In genomic region chr9:16487915-16488314, GRCh38 we compare ENCODE assay signal across 17 cellular contexts.
DNase-seq lines count a peak whose midpoint lies in the region; ATAC-seq, FAIRE-seq and TF ChIP-seq lines count a peak whose summit lies in the region.
"Had no signal": no experiment of that assay in that cellular context is flagged by ENCODE, and none has a peak within 500 bp of the region (broad histone marks: within the 10 kb centered on the region; RNA-seq: fewer than 3 reads in every experiment).

No MANE protein-coding gene starts in this region.

- H3K27me3 Mint-ChIP-seq in T-helper 2 cell treated with Interferon-gamma antibody and Interleukin-4, amounts not matched to agents 5 μg/mL and 100 μg/mL, for 36 hours (ENCODE audit: low read depth) = no peaks in the 10 kb centered on the region
- no peaks in the 10 kb centered on the region for H3K27me3 Mint-ChIP-seq in CD4-positive, alpha-beta memory T cell
- H3K27me3 Mint-ChIP-seq: B cell; CD8-positive, alpha-beta memory T cell had no signal

- no peak overlapping the region for H3K9ac ChIP-seq in HUES48 (ENCODE audit: low read depth, low read length)
- H3K9ac ChIP-seq in H1 (replicated peaks in 1 of 4; ENCODE audit: extremely low read depth in 1 of 4, low read depth in 3 of 4, low read length in 3 of 4) = no peak overlapping the region
- H3K9ac ChIP-seq: BLaER1 treated with 17β-estradiol and CSF1 and Interleukin-3, amounts not matched to agents 10 nM and 100 nM had no signal

- no peak overlapping the region for H3K4me3 Mint-ChIP-seq in T-helper 2 cell treated with Interferon-gamma antibody and Interleukin-4, amounts not matched to agents 5 μg/mL and 100 μg/mL, for 36 hours
- H3K4me3 Mint-ChIP-seq in CD4-positive, alpha-beta memory T cell = no peak overlapping the region
- H3K4me3 Mint-ChIP-seq: B cell; CD8-positive, alpha-beta memory T cell; HFFc6 had no signal

- H2BK12ac ChIP-seq in H1 (ENCODE audit: low read depth, low read length) = no peak overlapping the region

- H3K23me2 ChIP-seq in H1 (ENCODE audit: low read depth, low read length) = no peaks in the 10 kb centered on the region

- TF ChIP-seq POLR2A in H1 (IDR thresholded peaks at IDR 0.05; ENCODE audit: control extremely low read depth in 1 of 2, low read depth in 2 of 2, low read length in 2 of 2) = no peak
- TF ChIP-seq POLR2A in sigmoid colon (IDR thresholded peaks at IDR 0.05) = no peak

- H2AK5ac ChIP-seq in H1 (ENCODE audit: low read depth, low read length) = no peak overlapping the region

- DNase-seq in H1 (ENCODE audit: low read depth in 1 of 2, low spot score in 2 of 2) (no peak), sigmoid colon (no peak)
- no peak for DNase-seq in T-helper 2 cell treated with Interferon-gamma antibody and Interleukin-4, amounts not matched to agents 5 μg/mL and 100 μg/mL, for 36 hours (ENCODE audit: low spot score)
- no peak for DNase-seq in CD4-positive, alpha-beta memory T cell
- DNase-seq: CD8-positive, alpha-beta memory T cell; COR-L47; DMS 273 treated with DMSO at 0.1 percent for 48 hours; DMS53; DND-41; EL; HFFc6 had no signal

- H4K91ac ChIP-seq in H1 (replicated peaks; ENCODE audit: insufficient read length, low read length) = no peak overlapping the region

- H3K4me3 ChIP-seq in HUES48 (ENCODE audit: low read depth, low read length) (no peak overlapping the region), H1 (ENCODE audit: extremely low read depth in 1 of 4, insufficient read depth in 2 of 4, low read depth in 3 of 4, low read length in 4 of 4) (no peak overlapping the region), sigmoid colon (no peak overlapping the region)
- no peak overlapping the region for H3K4me3 ChIP-seq in CD4-positive, alpha-beta memory T cell (ENCODE audit: low read length in 2 of 2)
- H3K4me3 ChIP-seq: BLaER1 treated with 17β-estradiol and CSF1 and Interleukin-3, amounts not matched to agents 10 nM and 100 nM; GM12878 had no signal

- CTCF ChIA-PET in H1 (lab: Charles Lee; ENCODE audit: partially characterized antibody) = interaction anchor here (1.5 to 2.0 kb wide), 3 partner anchors 9 to 221 kb away, joined by 3 to 7 read pairs (median 7); no protein-coding TSS in a partner anchor
- CTCF ChIA-PET in CD4-positive, alpha-beta memory T cell (lab: Charles Lee; ENCODE audit: partially characterized antibody) = no interaction called here

- intact Hi-C loops in sigmoid colon (cut with DNase I) = no loop called here
- intact Hi-C loops in CD4-positive, alpha-beta memory T cell (cut with micrococcal nuclease) = no loop called here

- H3K27ac ChIP-seq in HUES48 (ENCODE audit: low read depth, low read length) = peak overlapping the region; percentile 9
- no peak overlapping the region for H3K27ac ChIP-seq in H1 (ENCODE audit: low read depth, low read length)
- peak overlapping the region in 3 of 4 donors; percentile 53 to 73 (median 72) for H3K27ac ChIP-seq in sigmoid colon
- H3K27ac ChIP-seq in CD4-positive, alpha-beta memory T cell (ENCODE audit: low read depth, low read length) = no peak overlapping the region
- H3K27ac ChIP-seq: BLaER1 treated with 17β-estradiol and CSF1 and Interleukin-3, amounts not matched to agents 10 nM and 100 nM had no signal

- no peak overlapping the region for H4K5ac ChIP-seq in H1 (ENCODE audit: insufficient read length, low read depth, low read length)

- ATAC-seq in HG03565 (IDR thresholded peaks at IDR 0.05; ENCODE audit: unreplicated experiment) = no peak
- ATAC-seq: GM12878, HCT116 had no signal

- H3K18ac ChIP-seq in H1 (ENCODE audit: extremely low read depth, low read length) = no peak overlapping the region

- H2BK20ac ChIP-seq in H1 (ENCODE audit: low read length) = no peak overlapping the region

- H3K36me3 ChIP-seq in HUES48 (ENCODE audit: control insufficient read depth, insufficient read depth, low read length) (no peaks in the 10 kb centered on the region), H1 (ENCODE audit: control insufficient read depth in 2 of 4, insufficient read depth in 4 of 4, low read length in 3 of 4) (no peaks in the 10 kb centered on the region), sigmoid colon (no peaks in the 10 kb centered on the region)
- no peaks in the 10 kb centered on the region for H3K36me3 ChIP-seq in CD4-positive, alpha-beta memory T cell (ENCODE audit: insufficient read depth, low read length)

- H3K27ac Mint-ChIP-seq in T-helper 2 cell treated with Interferon-gamma antibody and Interleukin-4, amounts not matched to agents 5 μg/mL and 100 μg/mL, for 36 hours = no peak overlapping the region
- no peak overlapping the region for H3K27ac Mint-ChIP-seq in CD4-positive, alpha-beta memory T cell
- H3K27ac Mint-ChIP-seq: B cell; CD8-positive, alpha-beta memory T cell; HFFc6 had no signal

- no peak overlapping the region for H2BK120ac ChIP-seq in H1 (replicated peaks; ENCODE audit: low read depth, low read length)

- no peaks in the 10 kb centered on the region for H3K27me3 ChIP-seq in HUES48 (ENCODE audit: control insufficient read depth, insufficient read depth, low read length)
- H3K27me3 ChIP-seq in H1 (replicated peaks in 1 of 4; ENCODE audit: control insufficient read depth in 3 of 4, extremely low read depth in 1 of 4, insufficient read depth in 3 of 4, low read length in 3 of 4) = no peaks in the 10 kb centered on the region
- H3K27me3 ChIP-seq in sigmoid colon = no peaks in the 10 kb centered on the region
- no peaks in the 10 kb centered on the region for H3K27me3 ChIP-seq in CD4-positive, alpha-beta memory T cell (ENCODE audit: insufficient read depth, low read length)
- H3K27me3 ChIP-seq: BLaER1 treated with 17β-estradiol and CSF1 and Interleukin-3, amounts not matched to agents 10 nM and 100 nM had no signal

- TF ChIP-seq EP300 in H1 (IDR thresholded peaks at IDR 0.05; ENCODE audit: borderline replicate concordance in 1 of 2, low read depth in 2 of 2, low read length in 2 of 2) = no peak
- TF ChIP-seq EP300 in sigmoid colon (IDR thresholded peaks at IDR 0.05) = no peak

- no peak for TF ChIP-seq RAD21 in H1 (IDR thresholded peaks at IDR 0.05 in 1 of 2, conservative IDR thresholded peaks at IDR 0.05 in 1 of 2; ENCODE audit: low read depth in 2 of 2, low read length in 2 of 2)

- H2AFZ ChIP-seq in H1 (ENCODE audit: low read length) = no peak overlapping the region

- no peak overlapping the region for H3K4ac ChIP-seq in H1 (replicated peaks; ENCODE audit: insufficient read length, low read depth, low read length)

- peaks cover 57% of the 10 kb centered on the region for H3K4me1 ChIP-seq in HUES48 (ENCODE audit: control insufficient read depth, insufficient read depth, low read length)
- H3K4me1 ChIP-seq in H1 (replicated peaks in 1 of 4; ENCODE audit: control insufficient read depth in 3 of 4, insufficient read depth in 4 of 4, low read length in 3 of 4) = peaks cover 8 to 28% (median 18%) of the 10 kb centered on the region in 4 experiments
- H3K4me1 ChIP-seq in sigmoid colon = peaks cover 0 to 61% (median 49%) of the 10 kb centered on the region in 4 donors
- no peaks in the 10 kb centered on the region for H3K4me1 ChIP-seq in CD4-positive, alpha-beta memory T cell (ENCODE audit: insufficient read depth, low read length)
- H3K4me1 ChIP-seq: BLaER1 treated with 17β-estradiol and CSF1 and Interleukin-3, amounts not matched to agents 10 nM and 100 nM had no signal

- H4K8ac ChIP-seq in H1 (ENCODE audit: extremely low read depth, insufficient read depth, low read length) = no peak overlapping the region

- TF ChIP-seq CTCF in H1 (IDR thresholded peaks at IDR 0.05; ENCODE audit: control extremely low read depth in 1 of 3, insufficient read depth in 1 of 3, low read depth in 1 of 3, low read length in 3 of 3) (no peak), sigmoid colon (IDR thresholded peaks at IDR 0.05) (no peak)

- H4K20me1 ChIP-seq in H1 (replicated peaks in 1 of 2; ENCODE audit: control insufficient read depth in 1 of 2, insufficient read depth in 2 of 2, low read length in 2 of 2) = no peaks in the 10 kb centered on the region
- H4K20me1 ChIP-seq: BLaER1 treated with 17β-estradiol and CSF1 and Interleukin-3, amounts not matched to agents 10 nM and 100 nM had no signal

- no peak overlapping the region for H3K56ac ChIP-seq in H1 (replicated peaks; ENCODE audit: insufficient read length, low read depth, low read length)

- H3K23ac ChIP-seq in H1 (ENCODE audit: insufficient read length) = no peak overlapping the region

- no peaks in the 10 kb centered on the region for H3K9me3 Mint-ChIP-seq in T-helper 2 cell treated with Interferon-gamma antibody and Interleukin-4, amounts not matched to agents 5 μg/mL and 100 μg/mL, for 36 hours
- H3K9me3 Mint-ChIP-seq in CD4-positive, alpha-beta memory T cell = peaks cover 0 to 9% (median 2%) of the 10 kb centered on the region in 8 donors
- H3K9me3 Mint-ChIP-seq: HFFc6 had no signal

- no peaks in the 10 kb centered on the region for H3K4me1 Mint-ChIP-seq in T-helper 2 cell treated with Interferon-gamma antibody and Interleukin-4, amounts not matched to agents 5 μg/mL and 100 μg/mL, for 36 hours (ENCODE audit: low read depth)
- H3K4me1 Mint-ChIP-seq in CD4-positive, alpha-beta memory T cell = no peaks in the 10 kb centered on the region
- H3K4me1 Mint-ChIP-seq: B cell; CD8-positive, alpha-beta memory T cell had no signal

- no peak overlapping the region for H3K14ac ChIP-seq in H1 (ENCODE audit: insufficient read length)

- WGBS in H1 (ENCODE audit: extremely low coverage in 1 of 2, insufficient coverage in 1 of 2, insufficient read length in 1 of 2, insufficient replicate concordance in 2 of 2, low coverage in 1 of 2, low lambda C conversion rate in 2 of 2, missing lambda C conversion rate in 1 of 2), 2 experiments = 81% methylated on average over 7 of the region's 7 CpGs; no CpG with 5 or more reads in 1 of the 2 experiments
- 74 to 89% methylated on average over 7 of the region's 7 CpGs for WGBS in sigmoid colon, 2 donors

- H3K9me3 ChIP-seq in HUES48 (ENCODE audit: control insufficient read depth, insufficient read depth, low read length) (no peaks in the 10 kb centered on the region), H1 (ENCODE audit: insufficient read depth in 2 of 2, low read depth in 1 of 2, low read length in 1 of 2) (no peaks in the 10 kb centered on the region), sigmoid colon (no peaks in the 10 kb centered on the region)
- H3K9me3 ChIP-seq in CD4-positive, alpha-beta memory T cell (ENCODE audit: control insufficient read depth in 1 of 2, low read length in 2 of 2) = no peaks in the 10 kb centered on the region

- H3K79me1 ChIP-seq in H1 (ENCODE audit: low read depth, low read length) = no peaks in the 10 kb centered on the region

- POLR2A ChIA-PET in H1 (lab: Charles Lee; ENCODE audit: partially characterized antibody) = interaction anchor here (0.6 kb wide), 1 partner anchor 20 kb away, joined by 3 read pairs; no protein-coding TSS in a partner anchor
- POLR2A ChIA-PET in CD4-positive, alpha-beta memory T cell (lab: Charles Lee; ENCODE audit: partially characterized antibody) = no interaction called here

- no peaks in the 10 kb centered on the region for H3K36me3 Mint-ChIP-seq in T-helper 2 cell treated with Interferon-gamma antibody and Interleukin-4, amounts not matched to agents 5 μg/mL and 100 μg/mL, for 36 hours (ENCODE audit: low read depth)
- no peaks in the 10 kb centered on the region for H3K36me3 Mint-ChIP-seq in CD4-positive, alpha-beta memory T cell
- H3K36me3 Mint-ChIP-seq: CD8-positive, alpha-beta memory T cell had no signal

- no peak for FAIRE-seq in H1 (lab: Jason Lieb, UNC)
- FAIRE-seq: GM12878 had no signal

- no peak overlapping the region for H3K4me2 ChIP-seq in H1 (ENCODE audit: insufficient read depth in 1 of 2, low read depth in 2 of 2, low read length in 2 of 2)
- H3K4me2 ChIP-seq: BLaER1 treated with 17β-estradiol and CSF1 and Interleukin-3, amounts not matched to agents 10 nM and 100 nM had no signal

- H2BK15ac ChIP-seq in H1 (ENCODE audit: low read length) = no peak overlapping the region

- H3K79me2 ChIP-seq in H1 (ENCODE audit: control insufficient read depth in 1 of 2, insufficient read depth in 2 of 2, low read length in 2 of 2) = peaks cover 0 to 6% of the 10 kb centered on the region in 2 experiments; a peak in 2 of 4 replicates

- no peak overlapping the region for H2BK5ac ChIP-seq in H1 (ENCODE audit: low read depth, low read length)

Comparison
In these comparisons a context has a peak if more than half of its experiments do, and no peak if none do; other contexts are left out.
1. H3K27ac ChIP-seq: peak in HUES48 (single experiment) and sigmoid colon (3 of 4); none in H1 (single experiment) and CD4-positive, alpha-beta memory T cell (single experiment).